ENCODE assay signal across 1 cellular context in the genomic region with DNA sequence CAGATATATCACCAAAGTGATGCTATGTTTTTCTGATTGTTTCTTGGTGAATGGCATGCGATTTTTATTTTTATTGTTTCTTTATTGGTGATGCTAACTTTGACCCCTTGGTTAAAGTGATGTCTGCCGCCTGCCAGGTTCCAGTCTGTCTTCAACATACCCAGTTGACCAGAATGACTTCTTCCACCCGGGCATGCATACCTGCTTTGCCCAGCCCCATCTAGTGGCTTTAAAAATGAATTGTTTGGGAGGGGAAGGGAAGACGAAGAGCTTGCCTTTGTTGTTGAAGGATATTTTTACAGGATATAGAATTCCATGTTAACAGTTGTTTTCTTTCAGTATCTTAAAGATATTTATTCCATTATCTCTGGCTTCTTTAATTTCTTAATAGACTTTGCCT.
TF ChIP-seq lines count a peak whose summit lies in the region.

No MANE protein-coding gene starts in this region.

TF ChIP-seq in A549, 52 proteins besides CTCF, POLR2A, EP300 and RAD21:
- TF ChIP-seq, protein P1, sequence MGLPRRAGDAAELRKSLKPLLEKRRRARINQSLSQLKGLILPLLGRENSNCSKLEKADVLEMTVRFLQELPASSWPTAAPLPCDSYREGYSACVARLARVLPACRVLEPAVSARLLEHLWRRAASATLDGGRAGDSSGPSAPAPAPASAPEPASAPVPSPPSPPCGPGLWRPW (IDR thresholded peaks at IDR 0.05) = no peak
- TF ChIP-seq CBX8 (IDR thresholded peaks at IDR 0.05) = no peak
- TF ChIP-seq JUN (IDR thresholded peaks at IDR 0.05) = no peak
- no peak for TF ChIP-seq TP53 (CRISPR knock-in tag; IDR thresholded peaks at IDR 0.05)
- TF ChIP-seq HDAC2 (IDR thresholded peaks at IDR 0.05) = no peak
- no peak for TF ChIP-seq E2F6 (IDR thresholded peaks at IDR 0.05; ENCODE audit: borderline replicate concordance, low read depth)
- TF ChIP-seq ZFP36 (IDR thresholded peaks at IDR 0.05; ENCODE audit: borderline replicate concordance, partially characterized antibody) = no peak
- no peak for TF ChIP-seq KDM5A (IDR thresholded peaks at IDR 0.05)
- no peak for TF ChIP-seq HMGXB4 (CRISPR knock-in tag; IDR thresholded peaks at IDR 0.05; ENCODE audit: borderline replicate concordance)
- no peak for TF ChIP-seq ESRRA (IDR thresholded peaks at IDR 0.05; ENCODE audit: borderline replicate concordance, low read length)
- no peak for TF ChIP-seq CHD4 (IDR thresholded peaks at IDR 0.05; ENCODE audit: borderline replicate concordance)
- no peak for TF ChIP-seq USF2 (IDR thresholded peaks at IDR 0.05)
- TF ChIP-seq RARB (CRISPR knock-in tag; IDR thresholded peaks at IDR 0.05) = no peak
- TF ChIP-seq CBX2 (IDR thresholded peaks at IDR 0.05; ENCODE audit: borderline replicate concordance, low read depth) = no peak
- TF ChIP-seq ELK1 (IDR thresholded peaks at IDR 0.05; ENCODE audit: low read depth, low read length) = no peak
- TF ChIP-seq, protein P2, sequence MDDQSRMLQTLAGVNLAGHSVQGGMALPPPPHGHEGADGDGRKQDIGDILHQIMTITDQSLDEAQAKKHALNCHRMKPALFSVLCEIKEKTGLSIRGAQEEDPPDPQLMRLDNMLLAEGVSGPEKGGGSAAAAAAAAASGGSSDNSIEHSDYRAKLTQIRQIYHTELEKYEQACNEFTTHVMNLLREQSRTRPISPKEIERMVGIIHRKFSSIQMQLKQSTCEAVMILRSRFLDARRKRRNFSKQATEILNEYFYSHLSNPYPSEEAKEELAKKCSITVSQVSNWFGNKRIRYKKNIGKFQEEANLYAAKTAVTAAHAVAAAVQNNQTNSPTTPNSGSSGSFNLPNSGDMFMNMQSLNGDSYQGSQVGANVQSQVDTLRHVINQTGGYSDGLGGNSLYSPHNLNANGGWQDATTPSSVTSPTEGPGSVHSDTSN (IDR thresholded peaks at IDR 0.05) = no peak
- no peak for TF ChIP-seq MAFK (IDR thresholded peaks at IDR 0.05; ENCODE audit: partially characterized antibody)
- no peak for TF ChIP-seq HOXB5 (CRISPR knock-in tag; IDR thresholded peaks at IDR 0.05)
- TF ChIP-seq CEBPB (IDR thresholded peaks at IDR 0.05) = no peak
- TF ChIP-seq MYC (IDR thresholded peaks at IDR 0.05; ENCODE audit: borderline replicate concordance, low read length) = no peak
TF ChIP-seq in A549: peak in this region for 0.
